ENCODE assay signal across 16 cellular contexts in the genomic region with DNA sequence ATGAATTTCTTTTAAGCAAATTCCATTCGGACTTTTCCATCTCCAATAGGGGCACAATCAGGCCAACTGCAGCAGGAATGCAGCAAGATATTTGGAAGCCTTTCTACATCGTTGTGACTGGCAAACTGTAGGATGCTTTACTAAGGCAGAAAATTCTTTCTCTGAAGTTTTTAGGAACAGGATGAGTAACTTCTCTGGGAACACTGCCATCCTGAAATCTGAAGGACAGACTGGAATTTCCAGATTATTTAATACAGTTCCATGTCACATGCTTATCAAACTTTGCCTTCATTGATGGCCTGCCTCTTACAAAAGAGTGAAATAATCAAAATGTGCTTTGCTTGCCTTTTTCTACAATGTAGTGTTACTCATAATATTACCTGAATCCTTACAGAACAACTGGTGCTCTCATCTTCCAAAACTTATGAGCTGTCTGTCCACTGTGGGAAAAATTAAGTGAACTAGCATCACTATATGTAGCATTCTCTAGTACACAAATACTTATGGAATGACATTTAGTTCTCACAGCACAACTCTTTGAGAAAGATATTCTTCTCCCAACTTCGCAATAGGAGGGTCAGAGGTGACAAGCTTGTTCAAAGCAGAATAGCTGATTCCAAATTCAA. TPM values are rescaled to one million over a fixed set of nuclear protein-coding genes. Genes with fewer than 3 reads are reported as not detected.
DNase-seq lines count a peak whose midpoint lies in the region; ATAC-seq and TF ChIP-seq lines count a peak whose summit lies in the region.
"Had no signal": no experiment of that assay in that cellular context is flagged by ENCODE, and none has a peak within 500 bp of the region (broad histone marks: within the 10 kb centered on the region; RNA-seq: fewer than 3 reads in every experiment).

No MANE protein-coding gene starts in this region.

- ATAC-seq in GM23338, result no peak
- peak; percentile 83 for ATAC-seq in RWPE2 (ENCODE audit: low read depth)
- ATAC-seq in omental fat pad (ENCODE audit: low FRiP score), result peak; percentile 78
- no peak for ATAC-seq in HG03095 (IDR thresholded peaks at IDR 0.05; ENCODE audit: unreplicated experiment)
- no peak for ATAC-seq in GM21576 (IDR thresholded peaks at IDR 0.05; ENCODE audit: unreplicated experiment)
- ATAC-seq: heart left ventricle had no signal

- no peaks in the 10 kb centered on the region for H4K20me1 ChIP-seq in GM23338 (replicated peaks; ENCODE audit: insufficient read depth)

- H3K27ac ChIP-seq in GM23338 (ENCODE audit: low read depth), result no peak overlapping the region
- H3K27ac ChIP-seq in RWPE2 (ENCODE audit: poor library complexity, severe bottlenecking), result no peak overlapping the region
- peak overlapping the region; percentile 19 for H3K27ac ChIP-seq in epithelial cell of prostate
- H3K27ac ChIP-seq: heart left ventricle, SJSA1, tibial artery had no signal

- no peak overlapping the region for H3K4me2 ChIP-seq in GM23338

- no peak overlapping the region for H3K27ac Mint-ChIP-seq in GM23338
- H3K27ac Mint-ChIP-seq: CD4-positive, CD25-positive, alpha-beta regulatory T cell had no signal

- H3K27me3 ChIP-seq in GM23338 (ENCODE audit: insufficient read depth), result no peaks in the 10 kb centered on the region
- no peaks in the 10 kb centered on the region for H3K27me3 ChIP-seq in RWPE2 (ENCODE audit: insufficient read depth, poor library complexity, severe bottlenecking)
- H3K27me3 ChIP-seq: heart left ventricle, SJSA1, tibial artery had no signal

- H3K4me3 Mint-ChIP-seq in GM23338, result no peak overlapping the region
- H3K4me3 Mint-ChIP-seq: CD4-positive, CD25-positive, alpha-beta regulatory T cell had no signal

- H3F3A ChIP-seq in GM23338 (replicated peaks; ENCODE audit: low read depth), result no peaks in the 10 kb centered on the region

- H3K4me3 ChIP-seq in GM23338 (no peak overlapping the region), RWPE2 (ENCODE audit: severe bottlenecking) (no peak overlapping the region)
- H3K4me3 ChIP-seq: heart left ventricle, SJSA1, tibial artery had no signal

- peak; percentile 14 for DNase-seq in GM23338 (ENCODE audit: low spot score)
- DNase-seq in RWPE2 (ENCODE audit: low spot score), result no peak
- no peak for DNase-seq in epithelial cell of prostate (ENCODE audit: low read depth, low spot score)
- DNase-seq in omental fat pad (ENCODE audit: low spot score), result no peak
- no peak for DNase-seq in cerebellar cortex (ENCODE audit: low spot score)
- no peak for DNase-seq in H4 (ENCODE audit: low spot score)
- DNase-seq: activated gamma-delta T cell treated with Interleukin-2 at 50 U/mL for 16 hours; caudate nucleus; CD4-positive, CD25-positive, alpha-beta regulatory T cell; heart left ventricle; stimulated activated CD4-positive, alpha-beta T cell treated with anti-CD3 and anti-CD28 coated beads, Interleukin-1b, Interleukin-23, amount 100 ng/mL, for 48 hours; tibial artery had no signal

- H3K36me3 ChIP-seq in GM23338 (ENCODE audit: insufficient read depth) (no peaks in the 10 kb centered on the region), RWPE2 (ENCODE audit: low read depth) (no peaks in the 10 kb centered on the region)
- H3K36me3 ChIP-seq: heart left ventricle, SJSA1, tibial artery had no signal

- H3K4me1 ChIP-seq in GM23338 (ENCODE audit: insufficient read depth), result no peaks in the 10 kb centered on the region
- H3K4me1 ChIP-seq in RWPE2 (ENCODE audit: insufficient read depth, poor library complexity, severe bottlenecking), result peaks cover 12% of the 10 kb centered on the region
- H3K4me1 ChIP-seq: heart left ventricle, SJSA1 had no signal

- H3K36me3 Mint-ChIP-seq in GM23338 (ENCODE audit: low read depth), result no peaks in the 10 kb centered on the region
- H3K36me3 Mint-ChIP-seq: CD4-positive, CD25-positive, alpha-beta regulatory T cell had no signal

- H3K9me2 ChIP-seq in GM23338 (ENCODE audit: insufficient read depth), result no peaks in the 10 kb centered on the region

- no peaks in the 10 kb centered on the region for H3K79me2 ChIP-seq in GM23338 (replicated peaks; ENCODE audit: insufficient read depth)

- no peaks in the 10 kb centered on the region for H3K9me3 ChIP-seq in RWPE2 (ENCODE audit: severe bottlenecking)
- H3K9me3 ChIP-seq: heart left ventricle, SJSA1, tibial artery had no signal

- H3K9me3 Mint-ChIP-seq in GM23338, result peaks cover 6% of the 10 kb centered on the region; the same call in 2 of the 3 replicates

- H3K27me3 Mint-ChIP-seq in GM23338 (ENCODE audit: insufficient read depth, low read depth, poor library complexity), result peaks cover 2% of the 10 kb centered on the region
- H3K27me3 Mint-ChIP-seq: CD4-positive, CD25-positive, alpha-beta regulatory T cell had no signal

- no peaks in the 10 kb centered on the region for H3K4me1 Mint-ChIP-seq in GM23338
- H3K4me1 Mint-ChIP-seq: CD4-positive, CD25-positive, alpha-beta regulatory T cell had no signal

- H2AFZ ChIP-seq in GM23338, result no peak overlapping the region

- TF ChIP-seq CTCF in GM23338 (conservative IDR thresholded peaks at IDR 0.05; ENCODE audit: low read depth in 2 of 2) (no peak), RWPE2 (IDR thresholded peaks at IDR 0.05; ENCODE audit: poor library complexity, severe bottlenecking) (no peak), omental fat pad (IDR thresholded peaks at IDR 0.05) (no peak)

TF ChIP-seq in GM23338, 12 proteins besides CTCF, POLR2A, EP300 and RAD21:
- TF ChIP-seq POLR2AphosphoS5 (IDR thresholded peaks at IDR 0.05; ENCODE audit: low read depth) (no peak), NANOG (IDR thresholded peaks at IDR 0.05; ENCODE audit: borderline replicate concordance) (no peak), JUNB (IDR thresholded peaks at IDR 0.05; ENCODE audit: unreplicated experiment) (no peak), EZH2 (IDR thresholded peaks at IDR 0.05; ENCODE audit: low read depth, unreplicated experiment) (no peak), ZNF331 (CRISPR knock-in tag; IDR thresholded peaks at IDR 0.05; ENCODE audit: low read depth) (no peak), CREB1 (CRISPR knock-in tag; IDR thresholded peaks at IDR 0.05; ENCODE audit: low read depth) (no peak)
- TF ChIP-seq, protein P1, sequence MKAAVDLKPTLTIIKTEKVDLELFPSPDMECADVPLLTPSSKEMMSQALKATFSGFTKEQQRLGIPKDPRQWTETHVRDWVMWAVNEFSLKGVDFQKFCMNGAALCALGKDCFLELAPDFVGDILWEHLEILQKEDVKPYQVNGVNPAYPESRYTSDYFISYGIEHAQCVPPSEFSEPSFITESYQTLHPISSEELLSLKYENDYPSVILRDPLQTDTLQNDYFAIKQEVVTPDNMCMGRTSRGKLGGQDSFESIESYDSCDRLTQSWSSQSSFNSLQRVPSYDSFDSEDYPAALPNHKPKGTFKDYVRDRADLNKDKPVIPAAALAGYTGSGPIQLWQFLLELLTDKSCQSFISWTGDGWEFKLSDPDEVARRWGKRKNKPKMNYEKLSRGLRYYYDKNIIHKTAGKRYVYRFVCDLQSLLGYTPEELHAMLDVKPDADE (IDR thresholded peaks at IDR 0.05), result no peak
TF ChIP-seq in GM23338: peak in this region for 0.

RNA-seq across cellular contexts. Expression of gene MAP2, which starts 32.0 kb away (rescaled TPM):
- total RNA-seq in GM23338 (2014; rRNA removed; shearing (Covaris generic)), result 3.2 and 4.4 TPM in 2 replicates
- 2.2 and 2.9 TPM in 2 replicates for polyA plus RNA-seq in GM23338 (2016; fragmentation: Nextera tagmentation; extraction: Ambion mirVana)
- 10 to 100 TPM; 18.9 to 36.4 (median 25.3) TPM for total RNA-seq in omental fat pad
- 5.3 TPM in 2 replicates for total RNA-seq in H4 (2014; rRNA removed; shearing (Covaris generic))
- total RNA-seq: activated CD8-positive, alpha-beta memory T cell treated with anti-CD3 and anti-CD28 coated beads for 36 hours; CD4-positive, CD25-positive, alpha-beta regulatory T cell had no signal

Comparison
In these comparisons a context has a peak if more than half of its experiments do, and no peak if none do; other contexts are left out.
1. ATAC-seq: peak in RWPE2 (single experiment) and omental fat pad (single experiment); none in GM23338 (single experiment), HG03095 (single experiment) and GM21576 (single experiment).